12 cellular contexts compared by ENCODE assay signal in the genomic region with DNA sequence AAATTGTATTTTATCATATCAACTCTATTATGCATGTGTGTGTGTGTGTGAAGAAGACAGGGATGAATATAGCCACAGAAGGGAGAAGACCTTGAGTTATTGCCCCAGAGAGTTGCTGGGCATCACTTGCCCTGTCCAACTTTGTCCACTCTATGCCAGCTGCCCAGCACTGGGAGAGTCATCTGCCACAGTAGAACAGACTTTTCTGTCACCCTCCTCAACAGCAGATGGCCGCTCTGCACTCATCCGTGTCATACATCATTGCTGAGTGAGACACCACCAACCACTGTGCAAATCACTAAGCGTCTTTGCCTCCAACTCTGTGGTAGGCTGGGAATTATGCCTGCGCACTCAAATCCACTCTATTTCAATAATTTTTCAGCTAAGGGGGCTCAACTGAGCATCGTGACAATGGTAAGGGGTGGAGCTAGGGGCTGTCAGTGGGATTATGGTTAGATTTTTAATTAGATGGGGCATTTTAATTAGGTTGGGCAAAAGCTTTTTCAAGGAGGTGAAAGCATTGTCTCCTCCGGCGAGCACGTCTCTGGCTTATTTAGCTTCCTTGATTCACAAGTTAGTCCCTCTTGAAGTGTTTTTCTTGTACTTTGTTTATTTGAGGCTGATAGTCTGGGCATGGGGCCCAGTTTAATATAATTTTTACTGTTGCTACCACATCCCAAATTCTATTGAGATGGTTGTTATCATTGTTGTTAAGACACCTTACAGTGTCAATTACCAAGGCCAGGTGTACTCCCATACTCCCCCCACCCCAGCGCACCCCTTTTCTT.
A peak's percentile ranks its signal among the peaks of the same experiment; 100 is the strongest.
DNase-seq lines count a peak whose midpoint lies in the region; ATAC-seq and TF ChIP-seq lines count a peak whose summit lies in the region.
"Had no signal": no experiment of that assay in that cellular context is flagged by ENCODE, and none has a peak within 500 bp of the region (broad histone marks: within the 10 kb centered on the region; RNA-seq: fewer than 3 reads in every experiment).

No MANE protein-coding gene starts in this region.

- no TSS peak for BruUV-seq in MCF 10A (replicated peaks; lab: Mats Ljungman, UMichigan)

- CTCF ChIA-PET in MCF 10A (lab: Yijun Ruan, JAX) = interaction anchor here (0.6 to 0.7 kb wide), 4 partner anchors 110 to 596 kb away, joined by 3 to 5 read pairs (median 4); no protein-coding TSS in a partner anchor

- no peak for ATAC-seq in GM19035 (IDR thresholded peaks at IDR 0.05; ENCODE audit: unreplicated experiment)
- ATAC-seq: natural killer cell treated with Interleukin-12 subunit alpha and Interleukin-12 subunit beta and Interleukin-15 and Interleukin-18, amount 100 ng/mL, for 72 hours; stimulated activated memory B cell treated with anti-CD40 and anti-IgM and Interleukin-4, amounts not matched to agents 10 μg/mL and 1 μg/mL and 100 μg/mL, for 72 hours had no signal

- H3K9ac ChIP-seq in stomach smooth muscle (ENCODE audit: low read length in 2 of 2) = no peak overlapping the region

- H3K27ac Mint-ChIP-seq in MCF 10A (ENCODE audit: low read depth, unreplicated experiment) = no peak overlapping the region
- H3K27ac Mint-ChIP-seq: natural killer cell treated with Interleukin-12 subunit alpha and Interleukin-12 subunit beta and Interleukin-15 and Interleukin-18, amount 100 ng/mL, for 72 hours; stimulated activated memory B cell treated with anti-CD40 and anti-IgM and Interleukin-4, amounts not matched to agents 10 μg/mL and 1 μg/mL and 100 μg/mL, for 72 hours had no signal

- no peaks in the 10 kb centered on the region for H3K9me3 ChIP-seq in stomach smooth muscle (ENCODE audit: control insufficient read depth in 2 of 2, low read length in 2 of 2)
- H3K9me3 ChIP-seq: adrenal gland had no signal

- POLR2A ChIA-PET in MCF 10A (lab: Yijun Ruan, JAX) = no interaction called here

- no peaks in the 10 kb centered on the region for H3K9me3 Mint-ChIP-seq in MCF 10A (ENCODE audit: unreplicated experiment)
- H3K9me3 Mint-ChIP-seq: natural killer cell treated with Interleukin-12 subunit alpha and Interleukin-12 subunit beta and Interleukin-15 and Interleukin-18, amount 100 ng/mL, for 72 hours; stimulated activated memory B cell treated with anti-CD40 and anti-IgM and Interleukin-4, amounts not matched to agents 10 μg/mL and 1 μg/mL and 100 μg/mL, for 72 hours had no signal

- H3K27me3 ChIP-seq in stomach smooth muscle (ENCODE audit: control insufficient read depth in 1 of 2, insufficient read depth in 2 of 2, low read length in 2 of 2) = no peaks in the 10 kb centered on the region
- H3K27me3 ChIP-seq: adrenal gland had no signal

- intact Hi-C loops in MCF 10A (cut with micrococcal nuclease) = loop anchor here (2.0 to 10.0 kb wide), 2 partner anchors 103 to 239 kb away; no protein-coding TSS in a partner anchor

- peak overlapping the region in 1 of 2 donors; percentile 22 for H3K4me3 ChIP-seq in stomach smooth muscle (ENCODE audit: low read length in 2 of 2)
- H3K4me3 ChIP-seq: adrenal gland, PC-9 had no signal

- peaks cover 26% of the 10 kb centered on the region for H3K4me1 ChIP-seq in stomach smooth muscle (ENCODE audit: control insufficient read depth, insufficient read depth, low read length)
- H3K4me1 ChIP-seq: adrenal gland had no signal

- no peak for TF ChIP-seq CTCF in GM10266 (IDR thresholded peaks at IDR 0.05; ENCODE audit: control insufficient read depth, insufficient read depth, low read depth, missing control alignments)
- no peak for TF ChIP-seq CTCF in MCF 10A (IDR thresholded peaks at IDR 0.05; ENCODE audit: unreplicated experiment)

- H3K27ac ChIP-seq in stomach smooth muscle (ENCODE audit: low read length) = peak overlapping the region; percentile 60
- H3K27ac ChIP-seq: PC-9 had no signal

- DNase-seq in NCI-H1105 treated with DMSO at 0.1 percent for 48 hours (lab: John Stamatoyannopoulos, UW) (peak; percentile 79), NCI-H69 (lab: John Stamatoyannopoulos, UW) (peak; percentile 37), fibroblast of peridontal ligament (ENCODE audit: extremely low read depth) (peak; percentile 44), GM10266 (ENCODE audit: extremely low spot score) (no peak), NCI-H2081 treated with DMSO at 0.1 percent for 48 hours (lab: John Stamatoyannopoulos, UW) (no peak), MCF 10A (ENCODE audit: unreplicated experiment) (no peak)
- DNase-seq: adrenal gland, PC-9 had no signal

- no peak overlapping the region for H3K4me3 Mint-ChIP-seq in MCF 10A (ENCODE audit: unreplicated experiment)
- H3K4me3 Mint-ChIP-seq: natural killer cell treated with Interleukin-12 subunit alpha and Interleukin-12 subunit beta and Interleukin-15 and Interleukin-18, amount 100 ng/mL, for 72 hours; stimulated activated memory B cell treated with anti-CD40 and anti-IgM and Interleukin-4, amounts not matched to agents 10 μg/mL and 1 μg/mL and 100 μg/mL, for 72 hours had no signal

- H3K27me3 Mint-ChIP-seq in MCF 10A (ENCODE audit: insufficient read depth, unreplicated experiment) = no peaks in the 10 kb centered on the region
- H3K27me3 Mint-ChIP-seq: natural killer cell treated with Interleukin-12 subunit alpha and Interleukin-12 subunit beta and Interleukin-15 and Interleukin-18, amount 100 ng/mL, for 72 hours had no signal

- peaks cover 45% of the 10 kb centered on the region for H3K4me1 Mint-ChIP-seq in MCF 10A (ENCODE audit: insufficient read depth, unreplicated experiment)
- H3K4me1 Mint-ChIP-seq: stimulated activated memory B cell treated with anti-CD40 and anti-IgM and Interleukin-4, amounts not matched to agents 10 μg/mL and 1 μg/mL and 100 μg/mL, for 72 hours had no signal

- H3K36me3 ChIP-seq in stomach smooth muscle (ENCODE audit: control insufficient read depth in 2 of 2, insufficient read depth in 2 of 2, low read length in 2 of 2) = no peaks in the 10 kb centered on the region
- H3K36me3 ChIP-seq: adrenal gland had no signal

- no peaks in the 10 kb centered on the region for H3K36me3 Mint-ChIP-seq in MCF 10A (ENCODE audit: insufficient read depth, unreplicated experiment)
- H3K36me3 Mint-ChIP-seq: natural killer cell treated with Interleukin-12 subunit alpha and Interleukin-12 subunit beta and Interleukin-15 and Interleukin-18, amount 100 ng/mL, for 72 hours; stimulated activated memory B cell treated with anti-CD40 and anti-IgM and Interleukin-4, amounts not matched to agents 10 μg/mL and 1 μg/mL and 100 μg/mL, for 72 hours had no signal

Comparison
In these comparisons a context has a peak if more than half of its experiments do, and no peak if none do; other contexts are left out.
1. DNase-seq: peak in NCI-H1105 treated with DMSO at 0.1 percent for 48 hours (single experiment), NCI-H69 (single experiment) and fibroblast of peridontal ligament (single experiment); none in GM10266 (single experiment), NCI-H2081 treated with DMSO at 0.1 percent for 48 hours (single experiment) and MCF 10A (single experiment).